8 cellular contexts compared by ENCODE assay signal in genomic region chr2:218068721-218069334, GRCh38. TPM values are rescaled to one million over a fixed set of nuclear protein-coding genes. Genes with fewer than 3 reads are reported as not detected.
DNase-seq lines count a peak whose midpoint lies in the region; TF ChIP-seq lines count a peak whose summit lies in the region.
"Not testable (repeated sequence)": the region's sequence is repeated elsewhere in the genome, so short reads cannot be mapped to it uniquely, and the experiment has no call there.

A gene with protein sequence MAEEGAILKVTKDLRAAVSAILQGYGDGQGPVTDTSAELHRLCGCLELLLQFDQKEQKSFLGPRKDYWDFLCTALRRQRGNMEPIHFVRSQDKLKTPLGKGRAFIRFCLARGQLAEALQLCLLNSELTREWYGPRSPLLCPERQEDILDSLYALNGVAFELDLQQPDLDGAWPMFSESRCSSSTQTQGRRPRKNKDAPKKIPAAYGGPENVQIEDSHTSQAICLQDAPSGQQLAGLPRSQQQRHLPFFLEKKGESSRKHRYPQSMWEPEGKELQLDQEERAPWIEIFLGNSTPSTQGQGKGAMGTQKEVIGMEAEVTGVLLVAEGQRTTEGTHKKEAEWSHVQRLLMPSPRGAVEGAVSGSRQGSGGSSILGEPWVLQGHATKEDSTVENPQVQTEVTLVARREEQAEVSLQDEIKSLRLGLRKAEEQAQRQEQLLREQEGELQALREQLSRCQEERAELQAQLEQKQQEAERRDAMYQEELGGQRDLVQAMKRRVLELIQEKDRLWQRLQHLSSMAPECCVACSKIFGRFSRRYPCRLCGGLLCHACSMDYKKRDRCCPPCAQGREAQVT (plus strand): TSS chr2:218069253. CDS start chr2:218070606, 1,353 bp downstream.

- H3K4me3 ChIP-seq in Loucy (ENCODE audit: low read length, poor library complexity, severe bottlenecking) (peak within 1 kb of the TSS; percentile 21), fibroblast of villous mesenchyme (ENCODE audit: low read depth, low read length) (peak within 1 kb of the TSS; percentile 40)

- not testable (repeated sequence) for H2AFZ ChIP-seq in H9 (ENCODE audit: low read length); Loucy (ENCODE audit: low read length)

- H2BK120ac ChIP-seq in H9 (ENCODE audit: low read depth, low read length, poor library complexity, severe bottlenecking), result not testable (repeated sequence)

- not testable (repeated sequence) for H3K79me1 ChIP-seq in H9 (ENCODE audit: insufficient read depth, low read depth, low read length, poor library complexity, severe bottlenecking)

- not testable (repeated sequence) for H3K9me3 ChIP-seq in H9 (ENCODE audit: control insufficient read depth, low read depth, low read length); Loucy (ENCODE audit: insufficient read depth, low read depth, low read length)

- not testable (repeated sequence) for H3K23me2 ChIP-seq in H9 (ENCODE audit: insufficient read length, low read depth, low read length, poor library complexity, severe bottlenecking)

- DNase-seq in EL (peak; percentile 72), H9 (peak; percentile 83), RWPE1 (ENCODE audit: low spot score) (peak; percentile 29), fibroblast of villous mesenchyme (ENCODE audit: low read depth) (peak; percentile 62), nephron progenitor cell (peak; percentile 69)
- DNase-seq in activated T-helper 2 cell treated with anti-CD3 and anti-CD28 coated beads, Interferon-gamma antibody, Interleukin-2, Interleukin-4, amounts not matched to agents 10 μg/mL and 5 μg/mL and 100 μg/mL, durations not matched to agents 14 hours and 24 hours and 36 hours (ENCODE audit: low spot score), result peak; percentile 61

- H3K27me3 ChIP-seq in H9 (ENCODE audit: insufficient read depth, low read length); Loucy (ENCODE audit: insufficient read depth, low read length, poor library complexity, severe bottlenecking): not testable (repeated sequence)

- not testable (repeated sequence) for H4K91ac ChIP-seq in H9 (ENCODE audit: insufficient read length, low read depth, low read length)

- H3K4me1 Mint-ChIP-seq in H9 (peaks cover 10 to 28% of the 10 kb centered on the region in 2 experiments), nephron progenitor cell (peaks cover 17% of the 10 kb centered on the region)
- H3K4me1 Mint-ChIP-seq in activated T-helper 2 cell treated with anti-CD3 and anti-CD28 coated beads, Interferon-gamma antibody, Interleukin-2, Interleukin-4, amounts not matched to agents 10 μg/mL and 5 μg/mL and 100 μg/mL, durations not matched to agents 14 hours and 24 hours and 36 hours (ENCODE audit: low read depth); stimulated activated naive CD8-positive, alpha-beta T cell treated with anti-CD3 and anti-CD28 coated beads, Interleukin-15, Interleukin-2, amounts not matched to agents 100 ng/mL and 50 ng/mL, for 24 hours (ENCODE audit: low read depth): not testable (repeated sequence)

- H3K79me2 ChIP-seq in H9 (ENCODE audit: insufficient read depth, low read length); Loucy (ENCODE audit: insufficient read depth, low read length): not testable (repeated sequence)

- POLR2A ChIA-PET in RWPE1 (lab: Yijun Ruan, JAX; ENCODE audit: low non-redundant PET), result interaction anchor here (0.5 kb wide), 1 partner anchor 22 kb away, joined by 5 read pairs; no protein-coding TSS in a partner anchor

- H4K5ac ChIP-seq in H9 (ENCODE audit: insufficient read length, low read depth, low read length), result not testable (repeated sequence)

- H2BK12ac ChIP-seq in H9 (ENCODE audit: insufficient read length, low read depth, low read length), result not testable (repeated sequence)

- CTCF ChIA-PET in RWPE1 (lab: Yijun Ruan, JAX), result interaction anchor here (0.6 to 2.0 kb wide), 10 partner anchors 15 to 297 kb away, joined by 3 to 15 read pairs (median 3); no protein-coding TSS in a partner anchor

- H3K36me3 Mint-ChIP-seq in H9 (ENCODE audit: insufficient read depth in 1 of 3, low read depth in 3 of 3); activated T-helper 2 cell treated with anti-CD3 and anti-CD28 coated beads, Interferon-gamma antibody, Interleukin-2, Interleukin-4, amounts not matched to agents 10 μg/mL and 5 μg/mL and 100 μg/mL, durations not matched to agents 14 hours and 24 hours and 36 hours (ENCODE audit: low read depth); nephron progenitor cell (ENCODE audit: low read depth); stimulated activated naive CD8-positive, alpha-beta T cell treated with anti-CD3 and anti-CD28 coated beads, Interleukin-15, Interleukin-2, amounts not matched to agents 100 ng/mL and 50 ng/mL, for 24 hours (ENCODE audit: low read depth): not testable (repeated sequence)

- H3F3A ChIP-seq in Loucy (ENCODE audit: low read depth), result not testable (repeated sequence)

- H2BK5ac ChIP-seq in H9 (ENCODE audit: insufficient read length, low read length), result not testable (repeated sequence)

- not testable (repeated sequence) for H3K9me2 ChIP-seq in Loucy (replicated peaks; ENCODE audit: low read depth, low read length)

- H2AK5ac ChIP-seq in H9 (ENCODE audit: insufficient read length, low read length), result not testable (repeated sequence)

- not testable (repeated sequence) for H3K23ac ChIP-seq in H9 (ENCODE audit: insufficient read length, low read depth, low read length)

- H3K9me3 Mint-ChIP-seq in H9; activated T-helper 2 cell treated with anti-CD3 and anti-CD28 coated beads, Interferon-gamma antibody, Interleukin-2, Interleukin-4, amounts not matched to agents 10 μg/mL and 5 μg/mL and 100 μg/mL, durations not matched to agents 14 hours and 24 hours and 36 hours; nephron progenitor cell; stimulated activated naive CD8-positive, alpha-beta T cell treated with anti-CD3 and anti-CD28 coated beads, Interleukin-15, Interleukin-2, amounts not matched to agents 100 ng/mL and 50 ng/mL, for 24 hours: not testable (repeated sequence)

- H3K4me1 ChIP-seq in H9 (ENCODE audit: insufficient read depth, low read length), result not testable (repeated sequence)
- H3K4me1 ChIP-seq in Loucy (ENCODE audit: insufficient read depth, low read length, poor library complexity, severe bottlenecking), result peaks cover 38% of the 10 kb centered on the region

- peak within 1 kb of the TSS; percentile 51 to 63; a peak in 4 of 5 replicates for H3K4me3 Mint-ChIP-seq in H9
- H3K4me3 Mint-ChIP-seq in activated T-helper 2 cell treated with anti-CD3 and anti-CD28 coated beads, Interferon-gamma antibody, Interleukin-2, Interleukin-4, amounts not matched to agents 10 μg/mL and 5 μg/mL and 100 μg/mL, durations not matched to agents 14 hours and 24 hours and 36 hours (ENCODE audit: low read depth), result peak within 1 kb of the TSS; percentile 43
- H3K4me3 Mint-ChIP-seq in nephron progenitor cell, result peak within 1 kb of the TSS; percentile 47
- H3K4me3 Mint-ChIP-seq in stimulated activated naive CD8-positive, alpha-beta T cell treated with anti-CD3 and anti-CD28 coated beads, Interleukin-15, Interleukin-2, amounts not matched to agents 100 ng/mL and 50 ng/mL, for 24 hours, result peak within 1 kb of the TSS; percentile 69

- peaks cover 40% of the 10 kb centered on the region for H3K27me3 Mint-ChIP-seq in H9 (ENCODE audit: low read depth)
- not testable (repeated sequence) for H3K27me3 Mint-ChIP-seq in activated T-helper 2 cell treated with anti-CD3 and anti-CD28 coated beads, Interferon-gamma antibody, Interleukin-2, Interleukin-4, amounts not matched to agents 10 μg/mL and 5 μg/mL and 100 μg/mL, durations not matched to agents 14 hours and 24 hours and 36 hours (ENCODE audit: low read depth); stimulated activated naive CD8-positive, alpha-beta T cell treated with anti-CD3 and anti-CD28 coated beads, Interleukin-15, Interleukin-2, amounts not matched to agents 100 ng/mL and 50 ng/mL, for 24 hours
- peaks cover 55% of the 10 kb centered on the region for H3K27me3 Mint-ChIP-seq in nephron progenitor cell (ENCODE audit: low read depth, poor library complexity)

- not testable (repeated sequence) for H2BK20ac ChIP-seq in H9 (ENCODE audit: low read depth, low read length, poor library complexity, severe bottlenecking)

- intact Hi-C loops in activated T-helper 2 cell treated with anti-CD3 and anti-CD28 coated beads, Interferon-gamma antibody, Interleukin-2, Interleukin-4, amounts not matched to agents 10 μg/mL and 5 μg/mL and 100 μg/mL, durations not matched to agents 14 hours and 24 hours and 36 hours (cut with micrococcal nuclease), result loop anchor here (5.0 kb wide), 1 partner anchor 282 kb away; no protein-coding TSS in a partner anchor

- H3T11ph ChIP-seq in H9 (ENCODE audit: low read length), result not testable (repeated sequence)

- peak; percentile 82 for TF ChIP-seq CTCF in H9 (conservative IDR thresholded peaks at IDR 0.05)
- TF ChIP-seq CTCF in Loucy (conservative IDR thresholded peaks at IDR 0.05; ENCODE audit: low read length), result peak; percentile 66
- TF ChIP-seq CTCF in RWPE1 (conservative IDR thresholded peaks at IDR 0.05; ENCODE audit: low read depth), result peak; percentile 88
- TF ChIP-seq CTCF in fibroblast of villous mesenchyme (IDR thresholded peaks at IDR 0.05; ENCODE audit: insufficient read depth, low read depth, low read length), result peak; percentile 73
- TF ChIP-seq CTCF in nephron progenitor cell (IDR thresholded peaks at IDR 0.05), result peak; percentile 74

- H3K27ac Mint-ChIP-seq in H9, result peak within 1 kb of the TSS in 1 of 3 experiments; percentile 64; a peak in 2 of 7 replicates
- H3K27ac Mint-ChIP-seq in activated T-helper 2 cell treated with anti-CD3 and anti-CD28 coated beads, Interferon-gamma antibody, Interleukin-2, Interleukin-4, amounts not matched to agents 10 μg/mL and 5 μg/mL and 100 μg/mL, durations not matched to agents 14 hours and 24 hours and 36 hours; nephron progenitor cell; stimulated activated naive CD8-positive, alpha-beta T cell treated with anti-CD3 and anti-CD28 coated beads, Interleukin-15, Interleukin-2, amounts not matched to agents 100 ng/mL and 50 ng/mL, for 24 hours: not testable (repeated sequence)

- H3K18ac ChIP-seq in H9 (ENCODE audit: insufficient read length, low read depth, low read length), result not testable (repeated sequence)

- not testable (repeated sequence) for H3K27ac ChIP-seq in H9 (ENCODE audit: insufficient read length, low read depth, low read length); RWPE1

- not testable (repeated sequence) for H3K14ac ChIP-seq in H9 (ENCODE audit: insufficient read depth, low read length)

- H4K20me1 ChIP-seq in H9 (ENCODE audit: control insufficient read depth, insufficient read depth, insufficient read length); Loucy (ENCODE audit: insufficient read depth, low read length, poor library complexity, severe bottlenecking): not testable (repeated sequence)

- not testable (repeated sequence) for H3K4me2 ChIP-seq in H9 (ENCODE audit: insufficient read depth, insufficient read length, low read length)
- peak within 1 kb of the TSS; percentile 27 for H3K4me2 ChIP-seq in Loucy (ENCODE audit: low read depth, low read length, poor library complexity, severe bottlenecking)

- not testable (repeated sequence) for H4K8ac ChIP-seq in H9 (replicated peaks; ENCODE audit: insufficient read length, low read depth, low read length)

- not testable (repeated sequence) for H3K36me3 ChIP-seq in Loucy (ENCODE audit: insufficient read depth, low read length)

- not testable (repeated sequence) for H3K4ac ChIP-seq in H9 (ENCODE audit: low read depth, low read length)

- not testable (repeated sequence) for H3K56ac ChIP-seq in H9 (ENCODE audit: insufficient read length, low read depth, low read length)

- no CpG with 5 or more reads among the region's 15 CpGs for WGBS in H9 (ENCODE audit: extremely low coverage, insufficient read length, low lambda C conversion rate)

- not testable (repeated sequence) for H2BK15ac ChIP-seq in H9 (ENCODE audit: low read depth, low read length)

- H3K9ac ChIP-seq in H9 (ENCODE audit: extremely low read depth, insufficient read length, low read length), result not testable (repeated sequence)
- peak within 1 kb of the TSS; percentile 37 for H3K9ac ChIP-seq in Loucy (ENCODE audit: low read depth, low read length, poor library complexity, severe bottlenecking)

RNA-seq across cellular contexts. Expression of the gene that starts here (rescaled TPM):
- total RNA-seq in H9 (2021), result 0.44 and 0.66 TPM in 2 replicates
- total RNA-seq in activated T-helper 2 cell treated with anti-CD3 and anti-CD28 coated beads, Interferon-gamma antibody, Interleukin-2, Interleukin-4, amounts not matched to agents 10 μg/mL and 5 μg/mL and 100 μg/mL, durations not matched to agents 14 hours and 24 hours and 36 hours, result 0.39 TPM in 1 of 2 replicates, not detected in the other
- not detected in 2 replicates for total RNA-seq in fibroblast of villous mesenchyme

Comparison
In these comparisons a context has a peak if more than half of its experiments do, and no peak if none do; other contexts are left out.
1. Peak in DNase-seq in H9; RNA of the gene not detected or under 1 TPM.
2. Peak in DNase-seq in activated T-helper 2 cell treated with anti-CD3 and anti-CD28 coated beads, Interferon-gamma antibody, Interleukin-2, Interleukin-4, amounts not matched to agents 10 μg/mL and 5 μg/mL and 100 μg/mL, durations not matched to agents 14 hours and 24 hours and 36 hours; RNA of the gene not detected or under 1 TPM.
3. Peak in DNase-seq and H3K4me3 ChIP-seq in fibroblast of villous mesenchyme; RNA of the gene not detected or under 1 TPM.
4. DNase-seq: peak in every context shown above with its lines; median percentile 83 in H9; 72 in EL; 69 in nephron progenitor cell; 62 in fibroblast of villous mesenchyme; 61 in activated T-helper 2 cell treated with anti-CD3 and anti-CD28 coated beads, Interferon-gamma antibody, Interleukin-2, Interleukin-4, amounts not matched to agents 10 μg/mL and 5 μg/mL and 100 μg/mL, durations not matched to agents 14 hours and 24 hours and 36 hours; 29 in RWPE1.